Comparison of ENCODE assay signal across 8 cellular contexts in the genomic region with DNA sequence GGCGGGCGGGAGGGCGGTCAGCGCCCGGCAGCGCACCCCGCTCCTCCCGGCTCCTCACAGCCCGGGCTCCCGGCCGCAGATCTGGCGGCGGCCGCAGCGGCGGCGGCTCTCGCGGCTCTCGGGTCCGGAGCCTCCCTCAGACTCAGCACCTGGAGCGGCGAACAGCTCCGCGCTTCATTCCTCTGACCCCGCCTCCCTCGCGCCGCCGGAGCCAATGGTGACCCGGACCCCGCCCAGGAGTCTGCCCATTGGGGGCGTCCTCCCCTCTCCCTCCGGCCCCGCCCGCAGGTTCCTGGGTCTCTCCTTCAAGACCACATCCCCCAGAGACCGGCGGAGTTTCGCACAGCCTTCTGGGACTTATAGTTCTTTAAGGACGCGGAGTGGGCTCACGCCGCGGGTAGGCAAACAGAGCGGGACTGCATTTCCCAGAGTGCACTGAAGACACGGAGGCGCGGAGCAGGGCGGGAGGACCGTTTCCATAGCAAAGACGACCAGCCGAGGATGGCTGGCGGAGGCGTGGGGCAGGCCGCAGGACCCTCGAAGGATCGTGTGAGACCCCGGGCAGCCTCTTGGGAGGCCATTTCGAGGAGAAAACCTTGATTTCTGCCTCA. TPM values are rescaled to one million over a fixed set of nuclear protein-coding genes. Genes with fewer than 3 reads are reported as not detected.
DNase-seq lines count a peak whose midpoint lies in the region; ATAC-seq and TF ChIP-seq lines count a peak whose summit lies in the region.

A gene (minus strand): TSS at position 149 of the 611 bp plus-strand sequence. CDS start 76,327 bp downstream, outside the sequence.

- H3K9me2 ChIP-seq in DOHH2 (replicated peaks; ENCODE audit: control insufficient read depth, low read length), result no peaks in the 10 kb centered on the region

- peaks cover 8 to 21% of the 10 kb centered on the region in 2 donors for H3K27me3 Mint-ChIP-seq in natural killer cell treated with Interleukin-12 subunit alpha and Interleukin-12 subunit beta and Interleukin-15 and Interleukin-18, amount 100 ng/mL, for 72 hours
- peaks cover 23 to 41% of the 10 kb centered on the region in 2 donors for H3K27me3 Mint-ChIP-seq in stimulated activated naive B cell treated with anti-CD40 and anti-IgM and Interleukin-4, amounts not matched to agents 10 μg/mL and 1 μg/mL and 100 μg/mL, for 72 hours

- H3K9me3 ChIP-seq in DOHH2 (ENCODE audit: control insufficient read depth, insufficient read depth, low read length) (no peaks in the 10 kb centered on the region), MG63 (no peaks in the 10 kb centered on the region)

- H3K4me3 ChIP-seq in DOHH2 (ENCODE audit: low read length) (peak within 1 kb of the TSS; percentile 59), H7 (ENCODE audit: insufficient read depth, low read depth, low read length) (peak within 1 kb of the TSS; percentile 53), MG63 (peak within 1 kb of the TSS; percentile 27), fibroblast of villous mesenchyme (ENCODE audit: low read depth, low read length) (peak within 1 kb of the TSS; percentile 55)

- DNase-seq in H7 (peak; percentile 99), MG63 (peak; percentile 94), SHP77 treated with DMSO at 0.1 percent for 48 hours (lab: John Stamatoyannopoulos, UW) (peak; percentile 97), activated gamma-delta T cell (lab: John Stamatoyannopoulos, UW) (peak; percentile 91), fibroblast of villous mesenchyme (ENCODE audit: low read depth) (peak; percentile 99)
- DNase-seq in natural killer cell treated with Interleukin-12 subunit alpha and Interleukin-12 subunit beta and Interleukin-15 and Interleukin-18, amount 100 ng/mL, for 72 hours (ENCODE audit: low spot score), result peak; percentile 99
- DNase-seq in stimulated activated naive B cell treated with anti-CD40 and anti-IgM and Interleukin-4, amounts not matched to agents 10 μg/mL and 1 μg/mL and 100 μg/mL, for 72 hours, result peak; percentile 97

- H3F3A ChIP-seq in DOHH2 (ENCODE audit: control insufficient read depth, insufficient read depth), result no peaks in the 10 kb centered on the region

- peaks cover 12% of the 10 kb centered on the region for H3K4me1 ChIP-seq in DOHH2 (ENCODE audit: control insufficient read depth, low read length)

- no peak within 1 kb of the TSS for H3K27ac ChIP-seq in DOHH2 (ENCODE audit: low read depth, low read length)

- peak; percentile 99 for ATAC-seq in natural killer cell treated with Interleukin-12 subunit alpha and Interleukin-12 subunit beta and Interleukin-15 and Interleukin-18, amount 100 ng/mL, for 72 hours
- ATAC-seq in stimulated activated naive B cell treated with anti-CD40 and anti-IgM and Interleukin-4, amounts not matched to agents 10 μg/mL and 1 μg/mL and 100 μg/mL, for 72 hours (replicated peaks), result peak; percentile 96 to 98

- no peak for TF ChIP-seq CTCF in DOHH2 (IDR thresholded peaks at IDR 0.05; ENCODE audit: low read depth, low read length, poor library complexity, severe bottlenecking)
- TF ChIP-seq CTCF in fibroblast of villous mesenchyme (IDR thresholded peaks at IDR 0.05; ENCODE audit: insufficient read depth, low read depth, low read length), result no peak

- peak within 1 kb of the TSS; percentile 59 for H3K4me2 ChIP-seq in DOHH2 (ENCODE audit: low read length)

- peak within 1 kb of the TSS in 1 of 2 donors; percentile 7 for H3K27ac Mint-ChIP-seq in natural killer cell treated with Interleukin-12 subunit alpha and Interleukin-12 subunit beta and Interleukin-15 and Interleukin-18, amount 100 ng/mL, for 72 hours
- peak within 1 kb of the TSS; percentile 34 for H3K27ac Mint-ChIP-seq in stimulated activated naive B cell treated with anti-CD40 and anti-IgM and Interleukin-4, amounts not matched to agents 10 μg/mL and 1 μg/mL and 100 μg/mL, for 72 hours

- H3K4me3 Mint-ChIP-seq in natural killer cell treated with Interleukin-12 subunit alpha and Interleukin-12 subunit beta and Interleukin-15 and Interleukin-18, amount 100 ng/mL, for 72 hours, result peak within 1 kb of the TSS; percentile 79
- H3K4me3 Mint-ChIP-seq in stimulated activated naive B cell treated with anti-CD40 and anti-IgM and Interleukin-4, amounts not matched to agents 10 μg/mL and 1 μg/mL and 100 μg/mL, for 72 hours, result peak within 1 kb of the TSS; percentile 70 to 76

- no peaks in the 10 kb centered on the region for H4K20me1 ChIP-seq in DOHH2 (ENCODE audit: control insufficient read depth, insufficient read depth, low read depth, low read length)

- H3K9me3 Mint-ChIP-seq in natural killer cell treated with Interleukin-12 subunit alpha and Interleukin-12 subunit beta and Interleukin-15 and Interleukin-18, amount 100 ng/mL, for 72 hours, result no peaks in the 10 kb centered on the region
- H3K9me3 Mint-ChIP-seq in stimulated activated naive B cell treated with anti-CD40 and anti-IgM and Interleukin-4, amounts not matched to agents 10 μg/mL and 1 μg/mL and 100 μg/mL, for 72 hours, result peaks cover 4 to 5% of the 10 kb centered on the region in 2 donors

- peaks cover 10% of the 10 kb centered on the region in 2 donors for H3K4me1 Mint-ChIP-seq in natural killer cell treated with Interleukin-12 subunit alpha and Interleukin-12 subunit beta and Interleukin-15 and Interleukin-18, amount 100 ng/mL, for 72 hours (ENCODE audit: low read depth in 2 of 2)
- H3K4me1 Mint-ChIP-seq in stimulated activated naive B cell treated with anti-CD40 and anti-IgM and Interleukin-4, amounts not matched to agents 10 μg/mL and 1 μg/mL and 100 μg/mL, for 72 hours, result peaks cover 18 to 31% of the 10 kb centered on the region in 2 donors

- H3K36me3 ChIP-seq in DOHH2 (ENCODE audit: control insufficient read depth, low read length), result no peaks in the 10 kb centered on the region
- H3K36me3 ChIP-seq in H7 (replicated peaks; ENCODE audit: control insufficient read depth, insufficient read depth, low read length), result no peaks in the 10 kb centered on the region
- no peaks in the 10 kb centered on the region for H3K36me3 ChIP-seq in MG63

- H3K79me2 ChIP-seq in DOHH2 (ENCODE audit: control insufficient read depth, low read length), result no peaks in the 10 kb centered on the region

- H3K36me3 Mint-ChIP-seq in natural killer cell treated with Interleukin-12 subunit alpha and Interleukin-12 subunit beta and Interleukin-15 and Interleukin-18, amount 100 ng/mL, for 72 hours, result no peaks in the 10 kb centered on the region
- H3K36me3 Mint-ChIP-seq in stimulated activated naive B cell treated with anti-CD40 and anti-IgM and Interleukin-4, amounts not matched to agents 10 μg/mL and 1 μg/mL and 100 μg/mL, for 72 hours, result no peaks in the 10 kb centered on the region

- H3K27me3 ChIP-seq in DOHH2 (ENCODE audit: control insufficient read depth, low read length), result peaks cover 7% of the 10 kb centered on the region; the same call in 1 of the 2 replicates
- peaks cover 18% of the 10 kb centered on the region for H3K27me3 ChIP-seq in H7 (ENCODE audit: control insufficient read depth, insufficient read depth, low read length)
- H3K27me3 ChIP-seq in MG63, result no peaks in the 10 kb centered on the region

RNA-seq across cellular contexts. Expression of the gene that starts here (rescaled TPM):
- 0.42 and 1.8 TPM in 2 replicates for total RNA-seq in H7 (2014; rRNA removed; shearing (Covaris generic))
- not detected in 2 replicates for total RNA-seq in MG63 (2014; rRNA removed; shearing (Covaris generic); ENCODE audit: low replicate concordance)
- total RNA-seq in fibroblast of villous mesenchyme, result under 0.01 and 0.86 TPM in 2 replicates
- total RNA-seq in natural killer cell treated with Interleukin-12 subunit alpha and Interleukin-12 subunit beta and Interleukin-15 and Interleukin-18, amount 100 ng/mL, for 72 hours, result 1 to 10 TPM in 1 of 2 donors, under 1 TPM in 1; 0.26 to 1.9 TPM

Comparison
In these comparisons a context has a peak if more than half of its experiments do, and no peak if none do; other contexts are left out.
1. Peak in DNase-seq and H3K4me3 ChIP-seq in MG63; RNA of the gene not detected or under 1 TPM.
2. Peak in DNase-seq and H3K4me3 ChIP-seq in fibroblast of villous mesenchyme; RNA of the gene not detected or under 1 TPM.